Comparison of ENCODE assay signal across 15 cellular contexts in the genomic region with DNA sequence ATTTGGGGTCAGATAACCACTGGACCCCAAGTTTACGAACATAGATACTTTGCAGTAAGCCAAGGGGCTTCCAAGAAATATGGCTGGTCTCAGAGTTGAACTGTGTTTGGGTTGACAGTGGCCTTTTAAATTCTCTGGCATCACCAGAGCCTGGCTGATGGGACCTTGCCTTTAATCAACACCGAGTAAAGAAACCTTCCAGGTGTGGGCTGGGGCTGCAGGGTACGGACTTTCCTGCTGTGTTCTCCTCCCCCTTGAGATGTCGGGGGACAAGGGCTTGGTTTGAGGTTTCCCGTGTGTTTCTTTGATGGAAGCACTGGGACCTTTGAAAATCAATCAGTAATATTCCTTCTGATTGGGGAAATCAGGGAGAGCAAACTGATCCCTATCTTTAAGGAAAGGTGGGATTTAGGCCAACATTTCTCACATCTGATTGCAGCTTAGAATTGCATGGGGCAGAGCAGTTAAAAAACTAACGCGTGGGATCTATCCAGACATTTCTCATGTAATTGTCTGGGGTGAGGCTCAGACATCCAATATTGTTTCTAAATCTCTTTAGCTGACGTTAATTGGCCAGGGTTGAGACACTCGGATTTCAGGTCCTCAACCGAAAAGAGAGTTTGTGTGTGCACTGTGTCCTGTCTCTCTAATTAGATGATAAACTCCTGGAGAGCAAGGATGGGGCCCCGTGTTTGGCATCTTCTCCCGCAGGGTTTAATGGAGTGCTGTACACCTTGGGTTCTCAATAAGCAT.
"Had no signal": no experiment of that assay in that cellular context is flagged by ENCODE, and none has a peak within 500 bp of the region (broad histone marks: within the 10 kb centered on the region; RNA-seq: fewer than 3 reads in every experiment).

No MANE protein-coding gene starts in this region.

- ATAC-seq: activated CD4-positive, alpha-beta T cell treated with anti-CD3 and anti-CD28 coated beads for 36 hours; body of pancreas; foreskin keratinocyte; WTC11 had no signal

- H3K4me3 Mint-ChIP-seq: activated CD4-positive, alpha-beta T cell treated with anti-CD3 and anti-CD28 coated beads for 36 hours; activated naive CD4-positive, alpha-beta T cell treated with anti-CD3 and anti-CD28 coated beads for 36 hours; activated T-cell treated with anti-CD3 and anti-CD28 coated beads, Interleukin-2, amount 50 U/mL, for 24 hours; endodermal cell; WTC11 had no signal

- H3K4me1 Mint-ChIP-seq: WTC11 had no signal

- H3K27ac ChIP-seq: body of pancreas, dorsolateral prefrontal cortex, foreskin keratinocyte, pancreas had no signal

- H3K27ac Mint-ChIP-seq: activated CD4-positive, alpha-beta T cell treated with anti-CD3 and anti-CD28 coated beads for 36 hours; activated naive CD4-positive, alpha-beta T cell treated with anti-CD3 and anti-CD28 coated beads for 36 hours; activated T-cell treated with anti-CD3 and anti-CD28 coated beads, Interleukin-2, amount 50 U/mL, for 24 hours; activated T-helper 2 cell treated with anti-CD3 and anti-CD28 coated beads, Interferon-gamma antibody, Interleukin-2, Interleukin-4, amounts not matched to agents 10 μg/mL and 5 μg/mL and 100 μg/mL, durations not matched to agents 14 hours and 24 hours and 36 hours; endodermal cell; WTC11 had no signal

- H3K27me3 ChIP-seq: body of pancreas, dorsolateral prefrontal cortex, pancreas had no signal

- H3K36me3 ChIP-seq: pancreas had no signal

- H3K4me1 ChIP-seq: body of pancreas, foreskin keratinocyte, pancreas had no signal

- DNase-seq: activated CD4-positive, alpha-beta T cell treated with anti-CD3 and anti-CD28 coated beads for 36 hours; activated CD4-positive, alpha-beta T cell treated with anti-CD3 and anti-CD28 coated beads, Interleukin-2, amount 50 U/mL, for 48 hours; activated naive CD4-positive, alpha-beta T cell treated with anti-CD3 and anti-CD28 coated beads for 36 hours; activated T-cell treated with anti-CD3 and anti-CD28 coated beads, Interleukin-2, amount 50 U/mL, for 24 hours; dorsolateral prefrontal cortex; endodermal cell; foreskin keratinocyte; hippocampal formation; pancreas; stimulated activated CD4-positive, alpha-beta T cell treated with anti-CD3 and anti-CD28 coated beads, Interleukin-1b, Interleukin-23, amount 100 ng/mL, for 48 hours; stimulated activated CD8-positive, alpha-beta memory T cell treated with anti-CD3 and anti-CD28 coated beads, Interleukin-4, amount 100 ng/mL, for 48 hours; stimulated activated naive CD4-positive, alpha-beta T cell had no signal

- H3K9me3 Mint-ChIP-seq: activated naive CD4-positive, alpha-beta T cell treated with anti-CD3 and anti-CD28 coated beads for 36 hours; activated T-cell treated with anti-CD3 and anti-CD28 coated beads, Interleukin-2, amount 50 U/mL, for 24 hours; activated T-helper 2 cell treated with anti-CD3 and anti-CD28 coated beads, Interferon-gamma antibody, Interleukin-2, Interleukin-4, amounts not matched to agents 10 μg/mL and 5 μg/mL and 100 μg/mL, durations not matched to agents 14 hours and 24 hours and 36 hours; endodermal cell; WTC11 had no signal

- H3K4me3 ChIP-seq: body of pancreas, dorsolateral prefrontal cortex, pancreas had no signal

- H3K36me3 Mint-ChIP-seq: WTC11 had no signal

- H3K9me3 ChIP-seq: body of pancreas, pancreas had no signal
